Comparison of ENCODE assay signal across 1 cellular context in the genomic region with DNA sequence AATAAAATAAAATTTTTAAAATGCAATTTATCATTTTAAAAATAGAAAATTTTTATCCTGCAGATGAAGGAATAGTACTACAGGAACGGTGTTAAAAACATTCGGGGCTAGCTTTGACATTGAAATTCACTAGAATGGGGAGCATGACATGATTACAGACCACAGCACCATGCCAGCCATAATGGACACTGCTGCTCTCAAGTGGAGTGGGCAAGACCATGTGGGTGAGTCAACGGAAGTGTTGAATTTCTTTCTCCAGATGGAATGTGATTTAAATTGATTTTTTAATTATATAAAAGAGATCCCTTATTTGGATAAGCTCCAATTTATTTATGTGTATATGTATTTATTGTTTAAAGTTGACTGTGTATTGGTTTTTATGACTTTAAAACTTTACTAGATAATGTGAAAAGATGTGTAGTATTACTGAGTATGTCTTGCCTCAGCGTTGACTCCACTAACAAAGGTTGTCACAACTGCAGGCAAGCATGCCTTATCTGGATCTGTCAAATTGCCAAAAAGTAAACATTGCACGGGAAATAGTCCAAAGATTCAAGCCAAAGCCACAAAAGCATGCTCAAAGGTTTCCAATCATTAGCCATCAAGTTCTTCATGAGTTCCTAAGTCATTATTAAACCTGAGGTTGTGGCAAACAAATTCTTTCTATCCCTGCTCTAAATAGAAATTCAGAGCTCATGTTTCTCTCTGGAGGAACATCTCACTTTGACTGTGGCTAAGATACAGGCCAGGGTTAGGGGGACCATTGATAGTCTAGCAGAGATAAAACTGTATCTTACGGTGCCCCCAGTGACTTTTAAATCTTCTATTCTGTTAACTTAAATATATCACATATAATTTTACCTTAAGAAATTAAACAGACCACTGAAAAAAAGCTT.
TF ChIP-seq lines count a peak whose summit lies in the region.

No MANE protein-coding gene starts in this region.

TF ChIP-seq in HepG2, 621 proteins besides CTCF, POLR2A, EP300 and RAD21 (continued from another document and continues in another):
- TF ChIP-seq, protein P1, sequence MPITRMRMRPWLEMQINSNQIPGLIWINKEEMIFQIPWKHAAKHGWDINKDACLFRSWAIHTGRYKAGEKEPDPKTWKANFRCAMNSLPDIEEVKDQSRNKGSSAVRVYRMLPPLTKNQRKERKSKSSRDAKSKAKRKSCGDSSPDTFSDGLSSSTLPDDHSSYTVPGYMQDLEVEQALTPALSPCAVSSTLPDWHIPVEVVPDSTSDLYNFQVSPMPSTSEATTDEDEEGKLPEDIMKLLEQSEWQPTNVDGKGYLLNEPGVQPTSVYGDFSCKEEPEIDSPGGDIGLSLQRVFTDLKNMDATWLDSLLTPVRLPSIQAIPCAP (CRISPR knock-in tag; IDR thresholded peaks at IDR 0.05; ENCODE audit: low read depth): no peak
- no peak for TF ChIP-seq ZNF747 (CRISPR knock-in tag; IDR thresholded peaks at IDR 0.05; ENCODE audit: borderline replicate concordance)
- TF ChIP-seq ZNF552 (CRISPR knock-in tag; IDR thresholded peaks at IDR 0.05; ENCODE audit: borderline replicate concordance): no peak
- TF ChIP-seq, protein P2, sequence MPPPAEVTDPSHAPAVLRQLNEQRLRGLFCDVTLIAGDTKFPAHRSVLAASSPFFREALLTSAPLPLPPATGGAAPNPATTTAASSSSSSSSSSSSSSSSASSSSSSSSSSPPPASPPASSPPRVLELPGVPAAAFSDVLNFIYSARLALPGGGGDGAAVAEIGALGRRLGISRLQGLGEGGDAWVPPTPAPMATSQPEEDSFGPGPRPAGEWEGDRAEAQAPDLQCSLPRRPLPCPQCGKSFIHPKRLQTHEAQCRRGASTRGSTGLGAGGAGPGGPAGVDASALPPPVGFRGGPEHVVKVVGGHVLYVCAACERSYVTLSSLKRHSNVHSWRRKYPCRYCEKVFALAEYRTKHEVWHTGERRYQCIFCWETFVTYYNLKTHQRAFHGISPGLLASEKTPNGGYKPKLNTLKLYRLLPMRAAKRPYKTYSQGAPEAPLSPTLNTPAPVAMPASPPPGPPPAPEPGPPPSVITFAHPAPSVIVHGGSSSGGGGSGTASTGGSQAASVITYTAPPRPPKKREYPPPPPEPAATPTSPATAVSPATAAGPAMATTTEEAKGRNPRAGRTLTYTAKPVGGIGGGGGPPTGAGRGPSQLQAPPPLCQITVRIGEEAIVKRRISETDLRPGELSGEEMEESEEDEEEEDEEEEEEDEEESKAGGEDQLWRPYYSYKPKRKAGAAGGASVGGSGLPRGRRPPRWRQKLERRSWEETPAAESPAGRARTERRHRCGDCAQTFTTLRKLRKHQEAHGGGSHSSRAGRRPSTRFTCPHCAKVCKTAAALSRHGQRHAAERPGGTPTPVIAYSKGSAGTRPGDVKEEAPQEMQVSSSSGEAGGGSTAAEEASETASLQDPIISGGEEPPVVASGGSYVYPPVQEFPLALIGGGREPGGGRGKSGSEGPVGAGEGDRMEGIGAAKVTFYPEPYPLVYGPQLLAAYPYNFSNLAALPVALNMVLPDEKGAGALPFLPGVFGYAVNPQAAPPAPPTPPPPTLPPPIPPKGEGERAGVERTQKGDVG (CRISPR knock-in tag; IDR thresholded peaks at IDR 0.05; ENCODE audit: borderline replicate concordance): no peak
- 0 out of 2 replicates have a peak, but pooled peaks have one; percentile 8 for TF ChIP-seq BCL6 (CRISPR knock-in tag; IDR thresholded peaks at IDR 0.05)
- TF ChIP-seq, protein P3, sequence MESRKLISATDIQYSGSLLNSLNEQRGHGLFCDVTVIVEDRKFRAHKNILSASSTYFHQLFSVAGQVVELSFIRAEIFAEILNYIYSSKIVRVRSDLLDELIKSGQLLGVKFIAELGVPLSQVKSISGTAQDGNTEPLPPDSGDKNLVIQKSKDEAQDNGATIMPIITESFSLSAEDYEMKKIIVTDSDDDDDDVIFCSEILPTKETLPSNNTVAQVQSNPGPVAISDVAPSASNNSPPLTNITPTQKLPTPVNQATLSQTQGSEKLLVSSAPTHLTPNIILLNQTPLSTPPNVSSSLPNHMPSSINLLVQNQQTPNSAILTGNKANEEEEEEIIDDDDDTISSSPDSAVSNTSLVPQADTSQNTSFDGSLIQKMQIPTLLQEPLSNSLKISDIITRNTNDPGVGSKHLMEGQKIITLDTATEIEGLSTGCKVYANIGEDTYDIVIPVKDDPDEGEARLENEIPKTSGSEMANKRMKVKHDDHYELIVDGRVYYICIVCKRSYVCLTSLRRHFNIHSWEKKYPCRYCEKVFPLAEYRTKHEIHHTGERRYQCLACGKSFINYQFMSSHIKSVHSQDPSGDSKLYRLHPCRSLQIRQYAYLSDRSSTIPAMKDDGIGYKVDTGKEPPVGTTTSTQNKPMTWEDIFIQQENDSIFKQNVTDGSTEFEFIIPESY (CRISPR knock-in tag; IDR thresholded peaks at IDR 0.05): no peak
- TF ChIP-seq TCF7L2 (IDR thresholded peaks at IDR 0.05; ENCODE audit: low read depth, low read length): no peak
- 0 out of 2 replicates have a peak, but pooled peaks have one; percentile 37 for TF ChIP-seq EHMT2 (IDR thresholded peaks at IDR 0.05; ENCODE audit: borderline replicate concordance, low read depth, low read length)
- no peak for TF ChIP-seq ZNF709 (CRISPR knock-in tag; IDR thresholded peaks at IDR 0.05)
- no peak for TF ChIP-seq ZNF572 (CRISPR knock-in tag; IDR thresholded peaks at IDR 0.05)
- TF ChIP-seq KDM1A (CRISPR knock-in tag; IDR thresholded peaks at IDR 0.05): no peak
- TF ChIP-seq ZNF510 (CRISPR knock-in tag; IDR thresholded peaks at IDR 0.05; ENCODE audit: low read depth): no peak
- no peak for TF ChIP-seq MBD4 (IDR thresholded peaks at IDR 0.05; ENCODE audit: borderline replicate concordance, low read length)
- TF ChIP-seq, protein P4, sequence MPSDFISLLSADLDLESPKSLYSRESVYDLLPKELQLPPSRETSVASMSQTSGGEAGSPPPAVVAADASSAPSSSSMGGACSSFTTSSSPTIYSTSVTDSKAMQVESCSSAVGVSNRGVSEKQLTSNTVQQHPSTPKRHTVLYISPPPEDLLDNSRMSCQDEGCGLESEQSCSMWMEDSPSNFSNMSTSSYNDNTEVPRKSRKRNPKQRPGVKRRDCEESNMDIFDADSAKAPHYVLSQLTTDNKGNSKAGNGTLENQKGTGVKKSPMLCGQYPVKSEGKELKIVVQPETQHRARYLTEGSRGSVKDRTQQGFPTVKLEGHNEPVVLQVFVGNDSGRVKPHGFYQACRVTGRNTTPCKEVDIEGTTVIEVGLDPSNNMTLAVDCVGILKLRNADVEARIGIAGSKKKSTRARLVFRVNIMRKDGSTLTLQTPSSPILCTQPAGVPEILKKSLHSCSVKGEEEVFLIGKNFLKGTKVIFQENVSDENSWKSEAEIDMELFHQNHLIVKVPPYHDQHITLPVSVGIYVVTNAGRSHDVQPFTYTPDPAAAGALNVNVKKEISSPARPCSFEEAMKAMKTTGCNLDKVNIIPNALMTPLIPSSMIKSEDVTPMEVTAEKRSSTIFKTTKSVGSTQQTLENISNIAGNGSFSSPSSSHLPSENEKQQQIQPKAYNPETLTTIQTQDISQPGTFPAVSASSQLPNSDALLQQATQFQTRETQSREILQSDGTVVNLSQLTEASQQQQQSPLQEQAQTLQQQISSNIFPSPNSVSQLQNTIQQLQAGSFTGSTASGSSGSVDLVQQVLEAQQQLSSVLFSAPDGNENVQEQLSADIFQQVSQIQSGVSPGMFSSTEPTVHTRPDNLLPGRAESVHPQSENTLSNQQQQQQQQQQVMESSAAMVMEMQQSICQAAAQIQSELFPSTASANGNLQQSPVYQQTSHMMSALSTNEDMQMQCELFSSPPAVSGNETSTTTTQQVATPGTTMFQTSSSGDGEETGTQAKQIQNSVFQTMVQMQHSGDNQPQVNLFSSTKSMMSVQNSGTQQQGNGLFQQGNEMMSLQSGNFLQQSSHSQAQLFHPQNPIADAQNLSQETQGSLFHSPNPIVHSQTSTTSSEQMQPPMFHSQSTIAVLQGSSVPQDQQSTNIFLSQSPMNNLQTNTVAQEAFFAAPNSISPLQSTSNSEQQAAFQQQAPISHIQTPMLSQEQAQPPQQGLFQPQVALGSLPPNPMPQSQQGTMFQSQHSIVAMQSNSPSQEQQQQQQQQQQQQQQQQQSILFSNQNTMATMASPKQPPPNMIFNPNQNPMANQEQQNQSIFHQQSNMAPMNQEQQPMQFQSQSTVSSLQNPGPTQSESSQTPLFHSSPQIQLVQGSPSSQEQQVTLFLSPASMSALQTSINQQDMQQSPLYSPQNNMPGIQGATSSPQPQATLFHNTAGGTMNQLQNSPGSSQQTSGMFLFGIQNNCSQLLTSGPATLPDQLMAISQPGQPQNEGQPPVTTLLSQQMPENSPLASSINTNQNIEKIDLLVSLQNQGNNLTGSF (CRISPR knock-in tag; IDR thresholded peaks at IDR 0.05): no peak
- no peak for TF ChIP-seq TBL1XR1 (IDR thresholded peaks at IDR 0.05; ENCODE audit: borderline replicate concordance, low read length, partially characterized antibody)
- TF ChIP-seq, protein P5, sequence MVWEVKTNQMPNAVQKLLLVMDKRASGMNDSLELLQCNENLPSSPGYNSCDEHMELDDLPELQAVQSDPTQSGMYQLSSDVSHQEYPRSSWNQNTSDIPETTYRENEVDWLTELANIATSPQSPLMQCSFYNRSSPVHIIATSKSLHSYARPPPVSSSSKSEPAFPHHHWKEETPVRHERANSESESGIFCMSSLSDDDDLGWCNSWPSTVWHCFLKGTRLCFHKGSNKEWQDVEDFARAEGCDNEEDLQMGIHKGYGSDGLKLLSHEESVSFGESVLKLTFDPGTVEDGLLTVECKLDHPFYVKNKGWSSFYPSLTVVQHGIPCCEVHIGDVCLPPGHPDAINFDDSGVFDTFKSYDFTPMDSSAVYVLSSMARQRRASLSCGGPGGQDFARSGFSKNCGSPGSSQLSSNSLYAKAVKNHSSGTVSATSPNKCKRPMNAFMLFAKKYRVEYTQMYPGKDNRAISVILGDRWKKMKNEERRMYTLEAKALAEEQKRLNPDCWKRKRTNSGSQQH (CRISPR knock-in tag; IDR thresholded peaks at IDR 0.05; ENCODE audit: low read depth): no peak
- TF ChIP-seq SOX13 (IDR thresholded peaks at IDR 0.05): no peak
- TF ChIP-seq SOX13 (CRISPR knock-in tag; conservative IDR thresholded peaks at IDR 0.05 in 1 of 2, IDR thresholded peaks at IDR 0.05 in 1 of 2): peak in 1 of 2 experiments; percentile 39; a peak in 1 of 4 replicates
- TF ChIP-seq HNF4G (IDR thresholded peaks at IDR 0.05; ENCODE audit: borderline replicate concordance, low read depth, low read length): peak; percentile 40; the same call in 1 of the 2 replicates
- no peak for TF ChIP-seq HNF4G (CRISPR knock-in tag; IDR thresholded peaks at IDR 0.05; ENCODE audit: borderline replicate concordance, low read depth)
- TF ChIP-seq, protein P6, sequence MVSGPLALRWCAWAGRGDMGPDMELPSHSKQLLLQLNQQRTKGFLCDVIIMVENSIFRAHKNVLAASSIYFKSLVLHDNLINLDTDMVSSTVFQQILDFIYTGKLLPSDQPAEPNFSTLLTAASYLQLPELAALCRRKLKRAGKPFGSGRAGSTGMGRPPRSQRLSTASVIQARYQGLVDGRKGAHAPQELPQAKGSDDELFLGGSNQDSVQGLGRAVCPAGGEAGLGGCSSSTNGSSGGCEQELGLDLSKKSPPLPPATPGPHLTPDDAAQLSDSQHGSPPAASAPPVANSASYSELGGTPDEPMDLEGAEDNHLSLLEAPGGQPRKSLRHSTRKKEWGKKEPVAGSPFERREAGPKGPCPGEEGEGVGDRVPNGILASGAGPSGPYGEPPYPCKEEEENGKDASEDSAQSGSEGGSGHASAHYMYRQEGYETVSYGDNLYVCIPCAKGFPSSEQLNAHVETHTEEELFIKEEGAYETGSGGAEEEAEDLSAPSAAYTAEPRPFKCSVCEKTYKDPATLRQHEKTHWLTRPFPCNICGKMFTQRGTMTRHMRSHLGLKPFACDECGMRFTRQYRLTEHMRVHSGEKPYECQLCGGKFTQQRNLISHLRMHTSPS (CRISPR knock-in tag; IDR thresholded peaks at IDR 0.05; ENCODE audit: low read depth): no peak
- no peak for TF ChIP-seq NFIC (IDR thresholded peaks at IDR 0.05; ENCODE audit: low read length)
- no peak for TF ChIP-seq HNRNPH1 (optimal IDR thresholded peaks at IDR 0.05; ENCODE audit: low read depth, low read length)
- TF ChIP-seq ZNF569 (CRISPR knock-in tag; IDR thresholded peaks at IDR 0.05; ENCODE audit: borderline replicate concordance): no peak
- TF ChIP-seq, protein P7, sequence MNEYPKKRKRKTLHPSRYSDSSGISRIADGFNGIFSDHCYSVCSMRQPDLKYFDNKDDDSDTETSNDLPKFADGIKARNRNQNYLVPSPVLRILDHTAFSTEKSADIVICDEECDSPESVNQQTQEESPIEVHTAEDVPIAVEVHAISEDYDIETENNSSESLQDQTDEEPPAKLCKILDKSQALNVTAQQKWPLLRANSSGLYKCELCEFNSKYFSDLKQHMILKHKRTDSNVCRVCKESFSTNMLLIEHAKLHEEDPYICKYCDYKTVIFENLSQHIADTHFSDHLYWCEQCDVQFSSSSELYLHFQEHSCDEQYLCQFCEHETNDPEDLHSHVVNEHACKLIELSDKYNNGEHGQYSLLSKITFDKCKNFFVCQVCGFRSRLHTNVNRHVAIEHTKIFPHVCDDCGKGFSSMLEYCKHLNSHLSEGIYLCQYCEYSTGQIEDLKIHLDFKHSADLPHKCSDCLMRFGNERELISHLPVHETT (CRISPR knock-in tag; conservative IDR thresholded peaks at IDR 0.05): no peak
- TF ChIP-seq CEBPG (CRISPR knock-in tag; IDR thresholded peaks at IDR 0.05): peak; percentile 67
- TF ChIP-seq, protein P8, sequence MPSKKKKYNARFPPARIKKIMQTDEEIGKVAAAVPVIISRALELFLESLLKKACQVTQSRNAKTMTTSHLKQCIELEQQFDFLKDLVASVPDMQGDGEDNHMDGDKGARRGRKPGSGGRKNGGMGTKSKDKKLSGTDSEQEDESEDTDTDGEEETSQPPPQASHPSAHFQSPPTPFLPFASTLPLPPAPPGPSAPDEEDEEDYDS (CRISPR knock-in tag; IDR thresholded peaks at IDR 0.05): no peak
- TF ChIP-seq, protein P9, sequence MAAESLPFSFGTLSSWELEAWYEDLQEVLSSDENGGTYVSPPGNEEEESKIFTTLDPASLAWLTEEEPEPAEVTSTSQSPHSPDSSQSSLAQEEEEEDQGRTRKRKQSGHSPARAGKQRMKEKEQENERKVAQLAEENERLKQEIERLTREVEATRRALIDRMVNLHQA (CRISPR knock-in tag; IDR thresholded peaks at IDR 0.05): no peak
- TF ChIP-seq SRF (IDR thresholded peaks at IDR 0.05; ENCODE audit: low read depth, low read length): no peak
- TF ChIP-seq, protein P10, sequence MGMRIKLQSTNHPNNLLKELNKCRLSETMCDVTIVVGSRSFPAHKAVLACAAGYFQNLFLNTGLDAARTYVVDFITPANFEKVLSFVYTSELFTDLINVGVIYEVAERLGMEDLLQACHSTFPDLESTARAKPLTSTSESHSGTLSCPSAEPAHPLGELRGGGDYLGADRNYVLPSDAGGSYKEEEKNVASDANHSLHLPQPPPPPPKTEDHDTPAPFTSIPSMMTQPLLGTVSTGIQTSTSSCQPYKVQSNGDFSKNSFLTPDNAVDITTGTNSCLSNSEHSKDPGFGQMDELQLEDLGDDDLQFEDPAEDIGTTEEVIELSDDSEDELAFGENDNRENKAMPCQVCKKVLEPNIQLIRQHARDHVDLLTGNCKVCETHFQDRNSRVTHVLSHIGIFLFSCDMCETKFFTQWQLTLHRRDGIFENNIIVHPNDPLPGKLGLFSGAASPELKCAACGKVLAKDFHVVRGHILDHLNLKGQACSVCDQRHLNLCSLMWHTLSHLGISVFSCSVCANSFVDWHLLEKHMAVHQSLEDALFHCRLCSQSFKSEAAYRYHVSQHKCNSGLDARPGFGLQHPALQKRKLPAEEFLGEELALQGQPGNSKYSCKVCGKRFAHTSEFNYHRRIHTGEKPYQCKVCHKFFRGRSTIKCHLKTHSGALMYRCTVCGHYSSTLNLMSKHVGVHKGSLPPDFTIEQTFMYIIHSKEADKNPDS (CRISPR knock-in tag; IDR thresholded peaks at IDR 0.05): no peak
- no peak for TF ChIP-seq SCMH1 (CRISPR knock-in tag; IDR thresholded peaks at IDR 0.05; ENCODE audit: borderline replicate concordance)
- no peak for TF ChIP-seq NFE2L2 (IDR thresholded peaks at IDR 0.05; ENCODE audit: low read length)
- no peak for TF ChIP-seq ZNF180 (CRISPR knock-in tag; IDR thresholded peaks at IDR 0.05; ENCODE audit: borderline replicate concordance, low read depth)
- no peak for TF ChIP-seq PLRG1 (conservative IDR thresholded peaks at IDR 0.05)
